9 cellular contexts compared by ENCODE assay signal in genomic region chr12:88334271-88334670, GRCh38.
DNase-seq lines count a peak whose midpoint lies in the region; ATAC-seq lines count a peak whose summit lies in the region.
"Had no signal": no experiment of that assay in that cellular context is flagged by ENCODE, and none has a peak within 500 bp of the region (broad histone marks: within the 10 kb centered on the region; RNA-seq: fewer than 3 reads in every experiment).

No MANE protein-coding gene starts in this region.

- no peak overlapping the region for H3K4me3 Mint-ChIP-seq in activated T-cell treated with anti-CD3 and anti-CD28 coated beads, Interleukin-2, amount 50 U/mL, for 72 hours
- H3K4me3 Mint-ChIP-seq in activated T-cell treated with anti-CD3 and anti-CD28 coated beads, Interleukin-2, amount 50 U/mL, for 4 hours = no peak overlapping the region
- no peak overlapping the region for H3K4me3 Mint-ChIP-seq in T-helper 2 cell treated with Interferon-gamma antibody and Interleukin-4, amounts not matched to agents 5 μg/mL and 100 μg/mL, for 36 hours

- peak overlapping the region; percentile 80 for H3K27ac Mint-ChIP-seq in activated T-cell treated with anti-CD3 and anti-CD28 coated beads, Interleukin-2, amount 50 U/mL, for 72 hours
- H3K27ac Mint-ChIP-seq in T-helper 2 cell treated with Interferon-gamma antibody and Interleukin-4, amounts not matched to agents 5 μg/mL and 100 μg/mL, for 36 hours = no peak overlapping the region

- no peaks in the 10 kb centered on the region for H3K4me1 Mint-ChIP-seq in activated T-cell treated with anti-CD3 and anti-CD28 coated beads, Interleukin-2, amount 50 U/mL, for 72 hours (ENCODE audit: low read depth)
- no peaks in the 10 kb centered on the region for H3K4me1 Mint-ChIP-seq in activated T-cell treated with anti-CD3 and anti-CD28 coated beads, Interleukin-2, amount 50 U/mL, for 4 hours (ENCODE audit: low read depth)
- peaks cover 2% of the 10 kb centered on the region for H3K4me1 Mint-ChIP-seq in T-helper 2 cell treated with Interferon-gamma antibody and Interleukin-4, amounts not matched to agents 5 μg/mL and 100 μg/mL, for 36 hours (ENCODE audit: low read depth)

- no peaks in the 10 kb centered on the region for H3K36me3 Mint-ChIP-seq in activated T-cell treated with anti-CD3 and anti-CD28 coated beads, Interleukin-2, amount 50 U/mL, for 72 hours (ENCODE audit: insufficient read depth in 2 of 2)
- H3K36me3 Mint-ChIP-seq in activated T-cell treated with anti-CD3 and anti-CD28 coated beads, Interleukin-2, amount 50 U/mL, for 4 hours (ENCODE audit: insufficient read depth) = no peaks in the 10 kb centered on the region
- no peaks in the 10 kb centered on the region for H3K36me3 Mint-ChIP-seq in T-helper 2 cell treated with Interferon-gamma antibody and Interleukin-4, amounts not matched to agents 5 μg/mL and 100 μg/mL, for 36 hours (ENCODE audit: low read depth)

- intact Hi-C loops in left cardiac atrium (cut with DNase I) = no loop called here

- H3K27me3 Mint-ChIP-seq in activated T-cell treated with anti-CD3 and anti-CD28 coated beads, Interleukin-2, amount 50 U/mL, for 72 hours (ENCODE audit: low read depth) = peaks cover 6% of the 10 kb centered on the region
- H3K27me3 Mint-ChIP-seq in activated T-cell treated with anti-CD3 and anti-CD28 coated beads, Interleukin-2, amount 50 U/mL, for 4 hours (ENCODE audit: low read depth) = no peaks in the 10 kb centered on the region
- peaks cover 3% of the 10 kb centered on the region for H3K27me3 Mint-ChIP-seq in T-helper 2 cell treated with Interferon-gamma antibody and Interleukin-4, amounts not matched to agents 5 μg/mL and 100 μg/mL, for 36 hours (ENCODE audit: low read depth)

- peak in 1 of 2 donors; percentile 32 for ATAC-seq in activated T-cell treated with anti-CD3 and anti-CD28 coated beads, Interleukin-2, amount 50 U/mL, for 72 hours (replicated peaks in 1 of 2)
- no peak for ATAC-seq in activated T-cell treated with anti-CD3 and anti-CD28 coated beads, Interleukin-2, amount 50 U/mL, for 4 hours
- peak; percentile 96 for ATAC-seq in esophagus mucosa
- no peak for ATAC-seq in left cardiac atrium
- ATAC-seq: activated CD4-positive, CD25-positive, alpha-beta regulatory T cell treated with anti-CD3 and anti-CD28 coated beads, Interleukin-2, amount 50 U/mL, for 24 hours had no signal

- no peak for DNase-seq in activated T-cell treated with anti-CD3 and anti-CD28 coated beads, Interleukin-2, amount 50 U/mL, for 72 hours
- no peak for DNase-seq in activated T-cell treated with anti-CD3 and anti-CD28 coated beads, Interleukin-2, amount 50 U/mL, for 4 hours
- DNase-seq in NCI-H69 (lab: John Stamatoyannopoulos, UW) (peak; percentile 84), NCI-H187 (lab: John Stamatoyannopoulos, UW) (no peak), left cardiac atrium (no peak), cerebellum (ENCODE audit: low spot score) (no peak)
- no peak for DNase-seq in T-helper 2 cell treated with Interferon-gamma antibody and Interleukin-4, amounts not matched to agents 5 μg/mL and 100 μg/mL, for 36 hours (ENCODE audit: low spot score)

- H3K9me3 Mint-ChIP-seq in activated T-cell treated with anti-CD3 and anti-CD28 coated beads, Interleukin-2, amount 50 U/mL, for 72 hours = peaks cover 0 to 2% of the 10 kb centered on the region in 2 donors
- H3K9me3 Mint-ChIP-seq in activated T-cell treated with anti-CD3 and anti-CD28 coated beads, Interleukin-2, amount 50 U/mL, for 4 hours = no peaks in the 10 kb centered on the region
- H3K9me3 Mint-ChIP-seq in T-helper 2 cell treated with Interferon-gamma antibody and Interleukin-4, amounts not matched to agents 5 μg/mL and 100 μg/mL, for 36 hours = no peaks in the 10 kb centered on the region
